In genomic region chr12:109652233-109652772, GRCh38 we compare ENCODE assay signal across 18 cellular contexts.
"Had no signal": no experiment of that assay in that cellular context is flagged by ENCODE, and none has a peak within 500 bp of the region (broad histone marks: within the 10 kb centered on the region; RNA-seq: fewer than 3 reads in every experiment).

No MANE protein-coding gene starts in this region.

- H3K4me1 ChIP-seq: lower lobe of right lung, tibial nerve, uterus had no signal

- H2AFZ ChIP-seq: hepatocyte had no signal

- H3K9me3 ChIP-seq: lower lobe of right lung, ovary, right atrium auricular region, tibial nerve, uterus had no signal

- H3K27ac Mint-ChIP-seq: progenitor cell of endocrine pancreas; stimulated activated effector memory CD8-positive, alpha-beta T cell treated with anti-CD3 and anti-CD28 coated beads, Interleukin-12 subunit alpha, Interleukin-12 subunit beta, amount 100 ng/mL, for 72 hours; stimulated activated naive CD8-positive, alpha-beta T cell treated with anti-CD3 and anti-CD28 coated beads, Interleukin-15, Interleukin-2, amounts not matched to agents 100 ng/mL and 50 ng/mL, for 24 hours; type B pancreatic cell had no signal

- H3K36me3 ChIP-seq: lower lobe of right lung, ovary, right atrium auricular region, tibial nerve, uterus had no signal

- H3K9me3 Mint-ChIP-seq: naive thymus-derived CD8-positive, alpha-beta T cell; stimulated activated effector memory CD8-positive, alpha-beta T cell treated with anti-CD3 and anti-CD28 coated beads, Interleukin-12 subunit alpha, Interleukin-12 subunit beta, amount 100 ng/mL, for 72 hours; stimulated activated naive CD8-positive, alpha-beta T cell treated with anti-CD3 and anti-CD28 coated beads, Interleukin-15, Interleukin-2, amounts not matched to agents 100 ng/mL and 50 ng/mL, for 24 hours; type B pancreatic cell had no signal

- H3K36me3 Mint-ChIP-seq: naive thymus-derived CD8-positive, alpha-beta T cell; stimulated activated effector memory CD8-positive, alpha-beta T cell treated with anti-CD3 and anti-CD28 coated beads, Interleukin-12 subunit alpha, Interleukin-12 subunit beta, amount 100 ng/mL, for 72 hours; type B pancreatic cell had no signal

- H3K27me3 ChIP-seq: hepatocyte, ovary, right atrium auricular region, uterus had no signal

- H3K27ac ChIP-seq: hepatocyte, lower lobe of right lung, ovary, right atrium auricular region, skin epidermis, tibial nerve, uterus had no signal

- H3K4me3 ChIP-seq: hepatocyte, lower lobe of right lung, ovary, right atrium auricular region, skin epidermis, tibial nerve, uterus had no signal

- ATAC-seq: lower lobe of right lung; naive thymus-derived CD8-positive, alpha-beta T cell; sciatic nerve; stimulated activated effector memory CD8-positive, alpha-beta T cell treated with anti-CD3 and anti-CD28 coated beads, Interleukin-12 subunit alpha, Interleukin-12 subunit beta, amount 100 ng/mL, for 72 hours had no signal

- H3K79me2 ChIP-seq: hepatocyte had no signal

- H3K4me3 Mint-ChIP-seq: naive thymus-derived CD8-positive, alpha-beta T cell; stimulated activated effector memory CD8-positive, alpha-beta T cell treated with anti-CD3 and anti-CD28 coated beads, Interleukin-12 subunit alpha, Interleukin-12 subunit beta, amount 100 ng/mL, for 72 hours; stimulated activated naive CD8-positive, alpha-beta T cell treated with anti-CD3 and anti-CD28 coated beads, Interleukin-15, Interleukin-2, amounts not matched to agents 100 ng/mL and 50 ng/mL, for 24 hours; type B pancreatic cell had no signal

- H3K4me2 ChIP-seq: hepatocyte had no signal

- DNase-seq: islet precursor cell; lower lobe of right lung; mammary epithelial cell; mesenchymal stem cell; ovary; stimulated activated CD4-positive, alpha-beta T cell treated with anti-CD3 and anti-CD28 coated beads, Interleukin-4, amount 100 ng/mL, for 24 hours; stimulated activated naive CD4-positive, alpha-beta T cell; uterus had no signal

- H3K4me1 Mint-ChIP-seq: naive thymus-derived CD8-positive, alpha-beta T cell; stimulated activated effector memory CD8-positive, alpha-beta T cell treated with anti-CD3 and anti-CD28 coated beads, Interleukin-12 subunit alpha, Interleukin-12 subunit beta, amount 100 ng/mL, for 72 hours had no signal
